24 cellular contexts compared by ENCODE assay signal in genomic region chr13:20288561-20288960, GRCh38. TPM values are rescaled to one million over a fixed set of nuclear protein-coding genes. Genes with fewer than 3 reads are reported as not detected.
DNase-seq lines count a peak whose midpoint lies in the region; ATAC-seq, FAIRE-seq and TF ChIP-seq lines count a peak whose summit lies in the region.
"Had no signal": no experiment of that assay in that cellular context is flagged by ENCODE, and none has a peak within 500 bp of the region (broad histone marks: within the 10 kb centered on the region; RNA-seq: fewer than 3 reads in every experiment).

No MANE protein-coding gene starts in this region.

- DNase-seq in NCI-H345 (lab: John Stamatoyannopoulos, UW), result peak; percentile 13
- no peak for DNase-seq in NCI-H345 treated with DMSO at 0.1 percent for 48 hours (lab: John Stamatoyannopoulos, UW; ENCODE audit: unreplicated experiment)
- peak; percentile 78 for DNase-seq in NCI-H748 treated with DMSO at 0.1 percent for 48 hours (lab: John Stamatoyannopoulos, UW)
- DNase-seq in bronchial epithelial cell (ENCODE audit: low read depth), result no peak
- no peak for DNase-seq in neuronal stem cell (ENCODE audit: low spot score)
- DNase-seq in DMS153 (lab: John Stamatoyannopoulos, UW), result no peak
- DNase-seq: 8988T; ACHN; AML-193; BE2C; Calu3; CD4-positive, alpha-beta T cell; COR-L47; DND-41; GM23248; H7; HCEC 1CT had no signal

- no peak overlapping the region for H3K23ac ChIP-seq in neuronal stem cell (ENCODE audit: low read depth, low read length, poor library complexity)

- no peak overlapping the region for H3K14ac ChIP-seq in neuronal stem cell (ENCODE audit: low read length)

- H3K18ac ChIP-seq in neuronal stem cell (ENCODE audit: low read length), result peak overlapping the region; percentile 48

- H4K8ac ChIP-seq in neuronal stem cell (ENCODE audit: low read depth, low read length), result no peak overlapping the region

- H3K27me3 ChIP-seq in bronchial epithelial cell (ENCODE audit: control insufficient read depth, insufficient read depth, low read length) (no peaks in the 10 kb centered on the region), neuronal stem cell (ENCODE audit: control insufficient read depth in 3 of 3, insufficient read depth in 3 of 3, low read depth in 1 of 3, low read length in 3 of 3) (no peaks in the 10 kb centered on the region)
- H3K27me3 ChIP-seq: BE2C; BLaER1 treated with 17β-estradiol and CSF1 and Interleukin-3, amounts not matched to agents 10 nM and 100 nM had no signal

- no peak overlapping the region for H3K9ac ChIP-seq in neuronal stem cell (ENCODE audit: low read depth, low read length, poor library complexity)
- H3K9ac ChIP-seq: BLaER1 treated with 17β-estradiol and CSF1 and Interleukin-3, amounts not matched to agents 10 nM and 100 nM; GM23248 had no signal

- H4K91ac ChIP-seq in neuronal stem cell (ENCODE audit: low read depth, low read length, poor library complexity), result no peak overlapping the region

- FAIRE-seq in bronchial epithelial cell (lab: Jason Lieb, UNC), result peak; percentile 68
- FAIRE-seq: A549, G401.6, GM12892, H1 had no signal

- no peaks in the 10 kb centered on the region for H3K4me1 ChIP-seq in neuronal stem cell (ENCODE audit: control insufficient read depth in 2 of 2, insufficient read depth in 1 of 2, low read depth in 1 of 2, low read length in 2 of 2)
- H3K4me1 ChIP-seq: A549, BE2C had no signal

- no peak for ATAC-seq in GM21825 (IDR thresholded peaks at IDR 0.05; ENCODE audit: unreplicated experiment)
- ATAC-seq: A549 had no signal

- TF ChIP-seq CTCF in bronchial epithelial cell (IDR thresholded peaks at IDR 0.05; ENCODE audit: insufficient read depth, low read length, severe bottlenecking), result no peak

- H3K9me3 ChIP-seq in neuronal stem cell (replicated peaks in 1 of 2; ENCODE audit: control insufficient read depth in 2 of 2, insufficient read depth in 1 of 2, low read depth in 1 of 2, low read length in 2 of 2), result peaks cover 3 to 9% of the 10 kb centered on the region in 2 donors
- H3K9me3 ChIP-seq: A549, BE2C had no signal

- no peak overlapping the region for H3K27ac ChIP-seq in neuronal stem cell (replicated peaks; ENCODE audit: low read length)
- H3K27ac ChIP-seq: A549; BLaER1 treated with 17β-estradiol and CSF1 and Interleukin-3, amounts not matched to agents 10 nM and 100 nM; GM23248 had no signal

- no CpG with 5 or more reads among the region's 1 CpG for WGBS in neuronal stem cell (ENCODE audit: extremely low coverage in 2 of 2, insufficient read length in 2 of 2, insufficient replicate concordance in 1 of 2), 2 donors

- H2BK15ac ChIP-seq in neuronal stem cell (ENCODE audit: low read length), result no peak overlapping the region

- H2AFZ ChIP-seq in neuronal stem cell (ENCODE audit: low read length), result no peak overlapping the region
- H2AFZ ChIP-seq: GM23248 had no signal

- no peak overlapping the region for H3K4me2 ChIP-seq in neuronal stem cell (ENCODE audit: insufficient read depth, low read length, poor library complexity, severe bottlenecking)
- H3K4me2 ChIP-seq: A549; BLaER1 treated with 17β-estradiol and CSF1 and Interleukin-3, amounts not matched to agents 10 nM and 100 nM had no signal

- H2AK5ac ChIP-seq in neuronal stem cell (ENCODE audit: low read depth, low read length), result no peak overlapping the region

- H2BK120ac ChIP-seq in neuronal stem cell (ENCODE audit: low read depth, low read length), result no peak overlapping the region

- no peaks in the 10 kb centered on the region for H3K36me3 ChIP-seq in bronchial epithelial cell (ENCODE audit: control insufficient read depth, insufficient read depth, low read length)
- H3K36me3 ChIP-seq in neuronal stem cell (replicated peaks in 1 of 2; ENCODE audit: control insufficient read depth in 2 of 2, insufficient read depth in 2 of 2, low read length in 2 of 2), result no peaks in the 10 kb centered on the region
- H3K36me3 ChIP-seq: BE2C had no signal

- no peak overlapping the region for H2BK12ac ChIP-seq in neuronal stem cell (ENCODE audit: low read length)

- no peak overlapping the region for H2BK5ac ChIP-seq in neuronal stem cell (ENCODE audit: low read length)

- H3K4me3 ChIP-seq in bronchial epithelial cell (ENCODE audit: low read depth, low read length) (no peak overlapping the region), neuronal stem cell (ENCODE audit: low read length in 2 of 2) (no peak overlapping the region)
- H3K4me3 ChIP-seq: A549; BLaER1 treated with 17β-estradiol and CSF1 and Interleukin-3, amounts not matched to agents 10 nM and 100 nM; GM23248 had no signal

- no peaks in the 10 kb centered on the region for H3K79me1 ChIP-seq in neuronal stem cell (ENCODE audit: low read depth, low read length)

- no peak overlapping the region for H3K4ac ChIP-seq in neuronal stem cell (ENCODE audit: low read length)

RNA-seq across cellular contexts. Expression of gene GJB6, which starts 56.4 kb away (rescaled TPM):
- total RNA-seq in bronchial epithelial cell, result 32.6 and 99.9 TPM in 2 replicates
- not detected for polyA plus RNA-seq in neuronal stem cell (2013, experiment 1 of 2)
- not detected for polyA plus RNA-seq in neuronal stem cell (2013, experiment 2 of 2)
- total RNA-seq: GM23248, H1, H7 had no signal
- polyA plus RNA-seq: CD14-positive monocyte, GM23248, H1 had no signal

Comparison
In these comparisons a context has a peak if more than half of its experiments do, and no peak if none do; other contexts are left out.
1. DNase-seq: peak in NCI-H345 (single experiment) and NCI-H748 treated with DMSO at 0.1 percent for 48 hours (single experiment); none in NCI-H345 treated with DMSO at 0.1 percent for 48 hours (single experiment), bronchial epithelial cell (single experiment), neuronal stem cell (single experiment) and DMS153 (single experiment).